17 cellular contexts compared by ENCODE assay signal in genomic region chr4:836003-836511, GRCh38. TPM values are rescaled to one million over a fixed set of nuclear protein-coding genes. Genes with fewer than 3 reads are reported as not detected.
DNase-seq lines count a peak whose midpoint lies in the region; ATAC-seq, FAIRE-seq and TF ChIP-seq lines count a peak whose summit lies in the region.
"Had no signal": no experiment of that assay in that cellular context is flagged by ENCODE, and none has a peak within 500 bp of the region (broad histone marks: within the 10 kb centered on the region; RNA-seq: fewer than 3 reads in every experiment).

No MANE protein-coding gene starts in this region.

- H3K23ac ChIP-seq in H1 (ENCODE audit: insufficient read length): no peak overlapping the region

- no peak overlapping the region for H2AK5ac ChIP-seq in H1 (ENCODE audit: low read depth, low read length)

- no peak overlapping the region for H3K4me2 ChIP-seq in HepG2 (ENCODE audit: low read depth, low read length)
- no peak overlapping the region for H3K4me2 ChIP-seq in H1 (ENCODE audit: insufficient read depth in 1 of 2, low read depth in 2 of 2, low read length in 2 of 2)
- no peak overlapping the region for H3K4me2 ChIP-seq in osteoblast (ENCODE audit: insufficient read depth, low read length)
- H3K4me2 ChIP-seq: SK-N-SH had no signal

- FAIRE-seq in HepG2 (lab: Jason Lieb, UNC) (no peak), H1 (lab: Jason Lieb, UNC) (no peak), GM19239 (lab: Jason Lieb, UNC) (no peak)
- FAIRE-seq: H54, RCC 7860 had no signal

- H2BK20ac ChIP-seq in H1 (ENCODE audit: low read length): no peak overlapping the region

- H3K9me3 ChIP-seq in right lobe of liver (no peaks in the 10 kb centered on the region), HepG2 (ENCODE audit: low read length) (peaks cover 12% of the 10 kb centered on the region), H1 (ENCODE audit: insufficient read depth in 2 of 2, low read depth in 1 of 2, low read length in 1 of 2) (peaks cover 6 to 8% of the 10 kb centered on the region in 2 experiments; a peak in 1 of 4 replicates), osteoblast (ENCODE audit: low read depth, low read length) (peaks cover 9% of the 10 kb centered on the region)

- H3K9ac ChIP-seq in HepG2 (ENCODE audit: insufficient read depth, low read depth, low read length) (no peak overlapping the region), H1 (replicated peaks in 1 of 4; ENCODE audit: extremely low read depth in 1 of 4, low read depth in 3 of 4, low read length in 3 of 4) (no peak overlapping the region)
- H3K9ac ChIP-seq: SK-N-SH had no signal

- no TSS peak for BruUV-seq in HepG2 (replicated peaks; lab: Mats Ljungman, UMichigan)

- H3K4ac ChIP-seq in H1 (replicated peaks; ENCODE audit: insufficient read length, low read depth, low read length): no peak overlapping the region

- intact Hi-C loops in right lobe of liver (cut with DNase I): no loop called here
- intact Hi-C loops in HepG2 (cut with micrococcal nuclease; ENCODE audit: unreplicated experiment): no loop called here

- H3K27me3 ChIP-seq in right lobe of liver: no peaks in the 10 kb centered on the region
- H3K27me3 ChIP-seq in HepG2 (ENCODE audit: control insufficient read depth in 1 of 2, insufficient read depth in 2 of 2, low read length in 2 of 2): peaks cover 21 to 46% of the 10 kb centered on the region in 2 experiments
- H3K27me3 ChIP-seq in H1 (replicated peaks in 1 of 4; ENCODE audit: control insufficient read depth in 3 of 4, extremely low read depth in 1 of 4, insufficient read depth in 3 of 4, low read length in 3 of 4): no peaks in the 10 kb centered on the region
- peaks cover 9% of the 10 kb centered on the region for H3K27me3 ChIP-seq in osteoblast (ENCODE audit: insufficient read depth, low read length)

- H3K14ac ChIP-seq in H1 (ENCODE audit: insufficient read length): no peak overlapping the region

- in situ Hi-C loops in HepG2 (cut with HindIII; ENCODE audit: extremely low pct_ligation_motif_present, low pct_unique_long_range_greater_than_20kb): no loop called here

- CTCF ChIA-PET in HepG2 (lab: Yijun Ruan, JAX; ENCODE audit: low intra/inter-chr PET ratio, low total read pairs): no interaction called here
- CTCF ChIA-PET in H1 (lab: Charles Lee; ENCODE audit: partially characterized antibody): interaction anchor here (0.9 to 1.8 kb wide), 5 partner anchors 11 to 49 kb away, joined by 3 to 6 read pairs (median 4); no protein-coding TSS in a partner anchor

- TF ChIP-seq CTCF in right lobe of liver (IDR thresholded peaks at IDR 0.05): no peak
- TF ChIP-seq CTCF in HepG2 (CRISPR knock-in tag; IDR thresholded peaks at IDR 0.05): no peak
- no peak for TF ChIP-seq CTCF in H1 (IDR thresholded peaks at IDR 0.05; ENCODE audit: control extremely low read depth in 1 of 3, insufficient read depth in 1 of 3, low read depth in 1 of 3, low read length in 3 of 3)
- TF ChIP-seq CTCF in osteoblast (IDR thresholded peaks at IDR 0.05; ENCODE audit: extremely low read depth, low read depth, low read length): no peak

- no peak overlapping the region for H2BK120ac ChIP-seq in H1 (replicated peaks; ENCODE audit: low read depth, low read length)

- H4K20me1 ChIP-seq in HepG2 (ENCODE audit: insufficient read depth, low read length) (no peaks in the 10 kb centered on the region), H1 (replicated peaks in 1 of 2; ENCODE audit: control insufficient read depth in 1 of 2, insufficient read depth in 2 of 2, low read length in 2 of 2) (no peaks in the 10 kb centered on the region), osteoblast (ENCODE audit: insufficient read depth, low read length) (no peaks in the 10 kb centered on the region)

- H4K91ac ChIP-seq in H1 (replicated peaks; ENCODE audit: insufficient read length, low read length): no peak overlapping the region

- H3K4me3 ChIP-seq in right lobe of liver (no peak overlapping the region), HepG2 (replicated peaks in 1 of 3; ENCODE audit: insufficient read depth in 1 of 3, low read depth in 2 of 3, low read length in 3 of 3) (no peak overlapping the region), H1 (ENCODE audit: extremely low read depth in 1 of 4, insufficient read depth in 2 of 4, low read depth in 3 of 4, low read length in 4 of 4) (no peak overlapping the region), osteoblast (ENCODE audit: insufficient read depth, low read length) (no peak overlapping the region)

- H3K56ac ChIP-seq in H1 (replicated peaks; ENCODE audit: insufficient read length, low read depth, low read length): no peak overlapping the region

- POLR2A ChIA-PET in HepG2 (lab: Yijun Ruan, JAX) (interaction anchor here (1.1 to 1.5 kb wide), 2 partner anchors 19 to 54 kb away, joined by 3 to 7 read pairs; no protein-coding TSS in a partner anchor), H1 (lab: Charles Lee; ENCODE audit: partially characterized antibody) (no interaction called here)

- H3K27ac ChIP-seq in right lobe of liver (no peak overlapping the region), HepG2 (ENCODE audit: extremely low read length, insufficient read depth, low read length) (no peak overlapping the region), H1 (ENCODE audit: low read depth, low read length) (no peak overlapping the region), osteoblast (ENCODE audit: low read depth, low read length) (no peak overlapping the region)

- no peaks in the 10 kb centered on the region for H3K4me1 ChIP-seq in right lobe of liver
- H3K4me1 ChIP-seq in HepG2 (ENCODE audit: insufficient read depth, low read length): peaks cover 15% of the 10 kb centered on the region; the same call in 1 of the 2 replicates
- no peaks in the 10 kb centered on the region for H3K4me1 ChIP-seq in H1 (replicated peaks in 1 of 4; ENCODE audit: control insufficient read depth in 3 of 4, insufficient read depth in 4 of 4, low read length in 3 of 4)
- H3K4me1 ChIP-seq in osteoblast (ENCODE audit: insufficient read depth, low read length): no peaks in the 10 kb centered on the region

- TF ChIP-seq POLR2A in right lobe of liver (IDR thresholded peaks at IDR 0.05): no peak
- no peak for TF ChIP-seq POLR2A in HepG2 (IDR thresholded peaks at IDR 0.05; ENCODE audit: insufficient read depth in 1 of 2, low read depth in 2 of 2, low read length in 2 of 2)
- no peak for TF ChIP-seq POLR2A in H1 (IDR thresholded peaks at IDR 0.05; ENCODE audit: control extremely low read depth in 1 of 2, low read depth in 2 of 2, low read length in 2 of 2)

- no peak overlapping the region for H3K18ac ChIP-seq in H1 (ENCODE audit: extremely low read depth, low read length)

- no peaks in the 10 kb centered on the region for H3K79me1 ChIP-seq in H1 (ENCODE audit: low read depth, low read length)

- H2BK5ac ChIP-seq in H1 (ENCODE audit: low read depth, low read length): no peak overlapping the region

- no peaks in the 10 kb centered on the region for H3K79me2 ChIP-seq in HepG2 (ENCODE audit: insufficient read depth, low read length)
- no peaks in the 10 kb centered on the region for H3K79me2 ChIP-seq in H1 (ENCODE audit: control insufficient read depth in 1 of 2, insufficient read depth in 2 of 2, low read length in 2 of 2)
- no peaks in the 10 kb centered on the region for H3K79me2 ChIP-seq in osteoblast (ENCODE audit: insufficient read depth, low read length)

- H3K36me3 ChIP-seq in right lobe of liver: no peaks in the 10 kb centered on the region
- no peaks in the 10 kb centered on the region for H3K36me3 ChIP-seq in HepG2 (replicated peaks in 1 of 2; ENCODE audit: control insufficient read depth in 1 of 2, insufficient read depth in 2 of 2, low read length in 2 of 2)
- H3K36me3 ChIP-seq in H1 (ENCODE audit: control insufficient read depth in 2 of 4, insufficient read depth in 4 of 4, low read length in 3 of 4): no peaks in the 10 kb centered on the region
- H3K36me3 ChIP-seq in osteoblast (ENCODE audit: insufficient read depth, low read length): no peaks in the 10 kb centered on the region

- no peaks in the 10 kb centered on the region for H3K23me2 ChIP-seq in H1 (ENCODE audit: low read depth, low read length)

- ATAC-seq in right lobe of liver (no peak), HepG2 (no peak)

- no peak overlapping the region for H2BK15ac ChIP-seq in H1 (ENCODE audit: low read length)

- H2AFZ ChIP-seq in HepG2 (ENCODE audit: low read length): no peak overlapping the region
- no peak overlapping the region for H2AFZ ChIP-seq in H1 (ENCODE audit: low read length)
- no peak overlapping the region for H2AFZ ChIP-seq in osteoblast (ENCODE audit: low read length)

- H2BK12ac ChIP-seq in H1 (ENCODE audit: low read depth, low read length): no peak overlapping the region

- no peak for TF ChIP-seq RAD21 in HepG2 (CRISPR knock-in tag; IDR thresholded peaks at IDR 0.05)
- TF ChIP-seq RAD21 in H1 (IDR thresholded peaks at IDR 0.05 in 1 of 2, conservative IDR thresholded peaks at IDR 0.05 in 1 of 2; ENCODE audit: low read depth in 2 of 2, low read length in 2 of 2): no peak

- peak in 2 of 3 donors; percentile 12 to 52 for DNase-seq in right lobe of liver
- DNase-seq in HepG2 (ENCODE audit: low spot score): no peak
- DNase-seq in H1 (ENCODE audit: low read depth in 1 of 2, low spot score in 2 of 2): no peak
- peak; percentile 81 for DNase-seq in osteoblast (ENCODE audit: insufficient read length, low spot score, missing footprints)
- no peak for DNase-seq in RPMI8226
- no peak for DNase-seq in A172 (ENCODE audit: low spot score)
- DNase-seq in GM19239 (ENCODE audit: insufficient read length, low spot score): no peak
- DNase-seq: CD4-positive, CD25-positive, alpha-beta regulatory T cell; Kasumi-1; NCI-H1417 treated with DMSO at 0.1 percent for 48 hours; NCI-H187 treated with DMSO at 0.1 percent for 48 hours; NCI-H446 treated with DMSO at 0.1 percent for 48 hours; NCI-H526 treated with DMSO at 0.1 percent for 48 hours; OCI-M1 had no signal

- WGBS in right lobe of liver (ENCODE audit: insufficient coverage, low coverage, low lambda C conversion rate, missing lambda C conversion rate): 90% methylated on average over 18 of the region's 32 CpGs
- WGBS in HepG2 (ENCODE audit: low lambda C conversion rate): 91% methylated on average over 20 of the region's 32 CpGs
- WGBS in H1 (ENCODE audit: extremely low coverage in 1 of 2, insufficient coverage in 1 of 2, insufficient read length in 1 of 2, insufficient replicate concordance in 2 of 2, low coverage in 1 of 2, low lambda C conversion rate in 2 of 2, missing lambda C conversion rate in 1 of 2), 2 experiments: 90% methylated on average over 28 of the region's 32 CpGs; no CpG with 5 or more reads in 1 of the 2 experiments

- H4K8ac ChIP-seq in H1 (ENCODE audit: extremely low read depth, insufficient read depth, low read length): peak overlapping the region; percentile 51; the same call in 1 of the 2 replicates

- no peak overlapping the region for H4K5ac ChIP-seq in H1 (ENCODE audit: insufficient read length, low read depth, low read length)

- TF ChIP-seq EP300 in HepG2 (IDR thresholded peaks at IDR 0.05; ENCODE audit: low read depth in 2 of 2, low read length in 2 of 2): no peak
- no peak for TF ChIP-seq EP300 in HepG2 (CRISPR knock-in tag; IDR thresholded peaks at IDR 0.05; ENCODE audit: borderline replicate concordance)
- no peak for TF ChIP-seq EP300 in H1 (IDR thresholded peaks at IDR 0.05; ENCODE audit: borderline replicate concordance in 1 of 2, low read depth in 2 of 2, low read length in 2 of 2)

RNA-seq across cellular contexts. Expression of gene CPLX1, which starts 10.1 kb away (rescaled TPM):
- total RNA-seq in right lobe of liver (1 to 10 TPM in 5 of 6 experiments, under 1 TPM in 1; 0.86 to 3.7 (median 2.4) TPM), HepG2 (2016; rRNA removed; fragmentation: Illumina TruSeq; extraction: Trizol) (0.18 and 0.36 TPM in 2 replicates), osteoblast (not detected in 2 replicates)
- 0.30 TPM in 1 of 2 replicates, not detected in the other for total RNA-seq in HepG2 (2016; cell fraction: cytosol; rRNA removed; fragmentation: Illumina TruSeq; extraction: Trizol; ENCODE audit: low read depth)
- total RNA-seq in HepG2 (2016; cell fraction: insoluble cytoplasmic fraction; rRNA removed; fragmentation: Illumina TruSeq; extraction: Trizol): 0.16 and 0.24 TPM in 2 replicates
- total RNA-seq in HepG2 (2016; cell fraction: membrane; rRNA removed; fragmentation: Illumina TruSeq; extraction: Trizol): 0.37 and 0.48 TPM in 2 replicates
- total RNA-seq in HepG2 (2016; cell fraction: nucleus; rRNA removed; fragmentation: Illumina TruSeq; extraction: Trizol): not detected in 2 replicates
- polyA plus RNA-seq in HepG2 (2011; rRNA removed) (0.18 and 0.57 TPM in 2 replicates), H1 (2011; rRNA removed) (0.32 and 1.3 TPM in 2 replicates)
- polyA plus RNA-seq in HepG2 (2011; cell fraction: cytosol; rRNA removed): 0.08 and 0.18 TPM in 2 replicates
- 0.58 and 0.95 TPM in 2 replicates for polyA plus RNA-seq in HepG2 (2011; cell fraction: nucleus; rRNA removed)
- polyA plus RNA-seq in HepG2 (2012): 0.87 and 3.8 TPM in 2 replicates
- polyA plus RNA-seq in HepG2 (2016; cell fraction: cytosol; fragmentation: Illumina TruSeq; extraction: Trizol; ENCODE audit: low read depth): 0.68 and 0.69 TPM in 2 replicates
- 0.49 and 0.90 TPM in 2 replicates for polyA plus RNA-seq in HepG2 (2016; cell fraction: insoluble cytoplasmic fraction; fragmentation: Illumina TruSeq; extraction: Trizol; ENCODE audit: low read depth)
- 0.89 and 1.3 TPM in 2 replicates for polyA plus RNA-seq in HepG2 (2016; cell fraction: membrane; fragmentation: Illumina TruSeq; extraction: Trizol; ENCODE audit: low read depth)
- polyA plus RNA-seq in HepG2 (2016; cell fraction: nucleus; fragmentation: Illumina TruSeq; extraction: Trizol; ENCODE audit: insufficient read depth, low read depth): 0.38 and 0.60 TPM in 2 replicates
- 0.12 and 0.68 TPM in 2 replicates for polyA minus RNA-seq in HepG2 (2011; rRNA and poly(A)+ RNA removed; ENCODE audit: low replicate concordance)
- 0.30 TPM in 1 of 2 replicates, not detected in the other for polyA minus RNA-seq in HepG2 (2011; cell fraction: cytosol; rRNA and poly(A)+ RNA removed)
- polyA minus RNA-seq in HepG2 (2011; cell fraction: nucleus; rRNA and poly(A)+ RNA removed): 0.25 TPM in 1 of 2 replicates, not detected in the other
- 0.56 and 0.67 TPM in 2 replicates for total RNA-seq in H1 (2021; fragmentation: NEBNext Ultra II Directional; extraction: Animal tissue kit (Norgen Biotek cat#: 25700))
- polyA plus RNA-seq in H1 (2011; cell fraction: cytosol; rRNA removed): 0.35 TPM
- 3.7 TPM for polyA plus RNA-seq in H1 (2011; cell fraction: nucleus; rRNA removed)
- polyA plus RNA-seq in H1 (2012, experiment 1 of 2): 0.76 to 1.5 TPM (median 1.1 TPM) in 4 replicates
- 0.46 TPM for polyA plus RNA-seq in H1 (2012, experiment 2 of 2)
- 0.63 TPM for polyA plus RNA-seq in H1 (2013, experiment 1 of 2)
- 0.74 TPM for polyA plus RNA-seq in H1 (2013, experiment 2 of 2)
- 0.07 TPM in 1 of 2 replicates, not detected in the other for polyA minus RNA-seq in H1 (2011; rRNA and poly(A)+ RNA removed)
- polyA minus RNA-seq in H1 (2011; cell fraction: cytosol; rRNA and poly(A)+ RNA removed): not detected
- not detected for polyA minus RNA-seq in H1 (2011; cell fraction: nucleus; rRNA and poly(A)+ RNA removed)
- total RNA-seq in A172 (2014; rRNA removed; shearing (Covaris generic)): 0.19 and 0.64 TPM in 2 replicates

Comparison
In these comparisons a context has a peak if more than half of its experiments do, and no peak if none do; other contexts are left out.
1. DNase-seq: peak in right lobe of liver (2 of 3) and osteoblast (single experiment); none in HepG2 (single experiment), H1 (0 of 2), RPMI8226 (single experiment), A172 (single experiment) and GM19239 (single experiment).